In genomic region chr16:84625556-84625955, GRCh38 we compare ENCODE assay signal across 31 cellular contexts.
"Had no signal": no experiment of that assay in that cellular context is flagged by ENCODE, and none has a peak within 500 bp of the region (broad histone marks: within the 10 kb centered on the region; RNA-seq: fewer than 3 reads in every experiment).

No MANE protein-coding gene starts in this region.

- H3K27ac ChIP-seq: adrenal gland, ascending aorta, body of pancreas, brain microvascular endothelial cell, breast epithelium, cardiac muscle cell had no signal

- DNase-seq: activated effector memory CD4-positive, alpha-beta T cell treated with anti-CD3 and anti-CD28 coated beads, Interleukin-2, amount 50 U/mL, for 16 hours; activated effector memory CD4-positive, alpha-beta T cell treated with Interleukin-2 at 50 U/mL for 16 hours; activated gamma-delta T cell; activated gamma-delta T cell treated with Interleukin-2 at 50 U/mL for 16 hours; activated naive CD4-positive, alpha-beta T cell; activated naive CD4-positive, alpha-beta T cell treated with anti-CD3 and anti-CD28 coated beads for 36 hours; activated naive CD4-positive, alpha-beta T cell treated with anti-CD3 and anti-CD28 coated beads, Interleukin-2, amount 10 ng/mL, durations not matched to agents 7 days and 5 days; activated naive CD4-positive, alpha-beta T cell treated with anti-CD3 and anti-CD28 coated beads, Interleukin-2, amount 50 U/mL, for 16 hours; activated naive CD4-positive, alpha-beta T cell treated with Interleukin-2 at 50 U/mL for 16 hours; activated naive CD8-positive, alpha-beta T cell treated with anti-CD3 and anti-CD28 coated beads for 36 hours; activated naive CD8-positive, alpha-beta T cell treated with anti-CD3 and anti-CD28 coated beads, Interleukin-2, amount 10 ng/mL, durations not matched to agents 7 days and 5 days; activated naive CD8-positive, alpha-beta T cell treated with anti-CD3 and anti-CD28 coated beads, Interleukin-2, amount 50 U/mL, for 24 hours; activated T-cell treated with anti-CD3 and anti-CD28 coated beads, Interleukin-2, amount 50 U/mL, for 1 hour; activated T-cell treated with anti-CD3 and anti-CD28 coated beads, Interleukin-2, amount 50 U/mL, for 24 hours; activated T-cell treated with anti-CD3 and anti-CD28 coated beads, Interleukin-2, amount 50 U/mL, for 4 hours; activated T-cell treated with anti-CD3 and anti-CD28 coated beads, Interleukin-2, amount 50 U/mL, for 48 hours; activated T-cell treated with anti-CD3 and anti-CD28 coated beads, Interleukin-2, amount 50 U/mL, for 72 hours; adrenal gland; amniotic stem cell; amygdala; anterior cingulate cortex; aorta; body of pancreas; brain microvascular endothelial cell; caudate nucleus; central memory CD4-positive, alpha-beta T cell; cerebellar nuclear complex had no signal

- H3K36me3 ChIP-seq: adrenal gland, ascending aorta, brain microvascular endothelial cell, breast epithelium, cardiac muscle cell had no signal

- H3K4me1 ChIP-seq: adrenal gland, ascending aorta, breast epithelium had no signal

- H3K9me3 ChIP-seq: adrenal gland, ascending aorta, body of pancreas, breast epithelium had no signal

- FAIRE-seq: astrocyte had no signal

- H3K27me3 ChIP-seq: adrenal gland, ascending aorta, body of pancreas, brain microvascular endothelial cell, breast epithelium, cardiac muscle cell had no signal

- H3K4me3 ChIP-seq: adrenal gland, ascending aorta, body of pancreas, breast epithelium, cardiac muscle cell had no signal
